Comparison of ENCODE assay signal across 1 cellular context in the genomic region with DNA sequence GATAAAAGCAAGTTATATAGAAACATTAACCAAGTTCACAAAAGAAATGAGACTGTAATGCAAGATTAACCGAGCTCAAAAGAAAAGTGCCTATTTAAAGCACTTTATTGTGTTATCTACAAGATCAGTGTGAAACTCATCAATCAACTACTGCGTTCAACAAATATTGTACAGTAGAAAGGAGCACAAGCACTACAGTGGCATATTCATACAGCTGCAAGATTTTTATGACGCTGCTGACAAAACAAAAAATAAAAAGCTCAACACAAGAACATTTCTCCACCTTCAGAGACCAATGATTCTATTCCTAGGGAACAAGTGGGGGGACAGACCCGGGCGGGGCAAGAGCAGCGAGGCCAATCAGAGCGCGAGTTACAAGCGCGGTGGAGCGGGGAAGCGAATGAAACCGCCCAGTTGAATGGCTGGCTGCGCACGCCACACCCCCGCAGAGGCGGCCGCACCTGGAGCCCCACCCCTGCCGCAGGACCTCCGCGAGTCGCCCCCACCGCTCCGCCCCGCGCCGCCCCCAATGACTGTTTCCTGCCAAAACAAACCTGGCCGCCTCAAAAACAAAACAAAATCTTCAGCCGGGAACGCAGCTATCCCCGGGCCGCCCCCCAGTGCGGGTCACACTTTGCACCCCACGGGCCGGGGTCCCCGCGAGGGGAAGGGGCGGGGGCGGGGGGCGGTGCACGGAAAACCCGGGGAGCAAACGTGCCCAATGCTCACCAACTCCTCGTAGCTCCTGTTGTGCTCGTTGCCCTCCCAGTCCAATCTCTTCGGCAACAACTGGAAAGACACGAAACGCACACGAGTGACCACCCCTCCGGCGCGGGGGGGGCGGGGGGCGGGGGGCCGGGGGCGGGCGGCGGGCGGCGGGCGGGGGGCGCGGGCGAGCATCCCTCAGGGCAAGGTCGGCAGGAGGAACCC.
A peak's percentile ranks its signal among the peaks of the same experiment; 100 is the strongest.
TF ChIP-seq lines count a peak whose summit lies in the region.

No MANE protein-coding gene starts in this region.

TF ChIP-seq in K562, 482 proteins besides CTCF, POLR2A, EP300 and RAD21 (continued from another document and continues in another):
- TF ChIP-seq CBX2 (IDR thresholded peaks at IDR 0.05; ENCODE audit: insufficient read depth, low read length, poor library complexity, severe bottlenecking) (no peak), RBM25 (IDR thresholded peaks at IDR 0.05; ENCODE audit: low read depth, low read length, severe bottlenecking) (peak; percentile 90), ZNF134 (CRISPR knock-in tag; conservative IDR thresholded peaks at IDR 0.05) (no peak), TFAM (CRISPR knock-in tag; conservative IDR thresholded peaks at IDR 0.05) (no peak), SAFB2 (IDR thresholded peaks at IDR 0.05; ENCODE audit: borderline replicate concordance, low read depth, low read length, severe bottlenecking) (no peak), PYGO2 (tag; IDR thresholded peaks at IDR 0.05) (no peak), POLR2H (tag; IDR thresholded peaks at IDR 0.05; ENCODE audit: low read depth) (no peak), NFYB (IDR thresholded peaks at IDR 0.05; ENCODE audit: extremely low read depth, insufficient read length) (peak; percentile 92), ZKSCAN1 (IDR thresholded peaks at IDR 0.05; ENCODE audit: low read depth, low read length) (no peak), ZNF766 (CRISPR knock-in tag; conservative IDR thresholded peaks at IDR 0.05) (no peak), BACH1 (tag; IDR thresholded peaks at IDR 0.05) (no peak), SP1 (CRISPR knock-in tag; IDR thresholded peaks at IDR 0.05) (peak; percentile 87), KDM1A (IDR thresholded peaks at IDR 0.05) (no peak), NR3C1 (CRISPR knock-in tag; IDR thresholded peaks at IDR 0.05) (no peak), POLR3A (IDR thresholded peaks at IDR 0.05; ENCODE audit: borderline replicate concordance, extremely low read depth, insufficient read depth, insufficient read length) (no peak), YY1 (IDR thresholded peaks at IDR 0.05; ENCODE audit: borderline replicate concordance in 1 of 3, control insufficient read depth in 1 of 3, extremely low read depth in 1 of 3, insufficient read depth in 3 of 3, insufficient read length in 1 of 3, insufficient replicate concordance in 2 of 3, low read depth in 1 of 3, low read length in 2 of 3) (peak in 1 of 3 experiments; percentile 54), GATAD2B (IDR thresholded peaks at IDR 0.05; ENCODE audit: borderline replicate concordance) (no peak), MCM7 (IDR thresholded peaks at IDR 0.05) (no peak), SRSF9 (IDR thresholded peaks at IDR 0.05; ENCODE audit: borderline replicate concordance, low read depth, low read length) (no peak), THRAP3 (IDR thresholded peaks at IDR 0.05; ENCODE audit: borderline replicate concordance) (peak; percentile 84), PTTG1 (tag; IDR thresholded peaks at IDR 0.05; ENCODE audit: low read depth) (no peak), ZNF778 (CRISPR knock-in tag; IDR thresholded peaks at IDR 0.05) (no peak), PML (IDR thresholded peaks at IDR 0.05; ENCODE audit: low read length) (peak; percentile 20; the same call in 1 of the 2 replicates), KHSRP (IDR thresholded peaks at IDR 0.05) (no peak), SPI1 (IDR thresholded peaks at IDR 0.05; ENCODE audit: borderline replicate concordance, low read depth, low read length) (no peak), ZNF551 (CRISPR knock-in tag; IDR thresholded peaks at IDR 0.05) (no peak)
- TF ChIP-seq, protein P1, sequence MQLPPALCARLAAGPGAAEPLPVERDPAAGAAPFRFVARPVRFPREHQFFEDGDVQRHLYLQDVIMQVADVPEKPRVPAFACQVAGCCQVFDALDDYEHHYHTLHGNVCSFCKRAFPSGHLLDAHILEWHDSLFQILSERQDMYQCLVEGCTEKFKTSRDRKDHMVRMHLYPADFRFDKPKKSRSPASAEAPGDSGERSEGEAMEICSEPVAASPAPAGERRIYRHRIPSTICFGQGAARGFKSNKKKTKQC (CRISPR knock-in tag; IDR thresholded peaks at IDR 0.05), result no peak
- TF ChIP-seq, protein P2, sequence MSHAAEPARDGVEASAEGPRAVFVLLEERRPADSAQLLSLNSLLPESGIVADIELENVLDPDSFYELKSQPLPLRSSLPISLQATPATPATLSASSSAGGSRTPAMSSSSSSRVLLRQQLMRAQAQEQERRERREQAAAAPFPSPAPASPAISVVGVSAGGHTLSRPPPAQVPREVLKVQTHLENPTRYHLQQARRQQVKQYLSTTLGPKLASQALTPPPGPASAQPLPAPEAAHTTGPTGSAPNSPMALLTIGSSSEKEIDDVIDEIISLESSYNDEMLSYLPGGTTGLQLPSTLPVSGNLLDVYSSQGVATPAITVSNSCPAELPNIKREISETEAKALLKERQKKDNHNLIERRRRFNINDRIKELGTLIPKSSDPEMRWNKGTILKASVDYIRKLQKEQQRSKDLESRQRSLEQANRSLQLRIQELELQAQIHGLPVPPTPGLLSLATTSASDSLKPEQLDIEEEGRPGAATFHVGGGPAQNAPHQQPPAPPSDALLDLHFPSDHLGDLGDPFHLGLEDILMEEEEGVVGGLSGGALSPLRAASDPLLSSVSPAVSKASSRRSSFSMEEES (CRISPR knock-in tag; IDR thresholded peaks at IDR 0.05), result no peak
- TF ChIP-seq, protein P3, sequence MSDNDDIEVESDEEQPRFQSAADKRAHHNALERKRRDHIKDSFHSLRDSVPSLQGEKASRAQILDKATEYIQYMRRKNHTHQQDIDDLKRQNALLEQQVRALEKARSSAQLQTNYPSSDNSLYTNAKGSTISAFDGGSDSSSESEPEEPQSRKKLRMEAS (CRISPR knock-in tag; IDR thresholded peaks at IDR 0.05), result no peak
- TF ChIP-seq, protein P4, sequence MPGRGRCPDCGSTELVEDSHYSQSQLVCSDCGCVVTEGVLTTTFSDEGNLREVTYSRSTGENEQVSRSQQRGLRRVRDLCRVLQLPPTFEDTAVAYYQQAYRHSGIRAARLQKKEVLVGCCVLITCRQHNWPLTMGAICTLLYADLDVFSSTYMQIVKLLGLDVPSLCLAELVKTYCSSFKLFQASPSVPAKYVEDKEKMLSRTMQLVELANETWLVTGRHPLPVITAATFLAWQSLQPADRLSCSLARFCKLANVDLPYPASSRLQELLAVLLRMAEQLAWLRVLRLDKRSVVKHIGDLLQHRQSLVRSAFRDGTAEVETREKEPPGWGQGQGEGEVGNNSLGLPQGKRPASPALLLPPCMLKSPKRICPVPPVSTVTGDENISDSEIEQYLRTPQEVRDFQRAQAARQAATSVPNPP (IDR thresholded peaks at IDR 0.05; ENCODE audit: borderline replicate concordance, insufficient read depth, insufficient read length), result no peak
- TF ChIP-seq, protein P5, sequence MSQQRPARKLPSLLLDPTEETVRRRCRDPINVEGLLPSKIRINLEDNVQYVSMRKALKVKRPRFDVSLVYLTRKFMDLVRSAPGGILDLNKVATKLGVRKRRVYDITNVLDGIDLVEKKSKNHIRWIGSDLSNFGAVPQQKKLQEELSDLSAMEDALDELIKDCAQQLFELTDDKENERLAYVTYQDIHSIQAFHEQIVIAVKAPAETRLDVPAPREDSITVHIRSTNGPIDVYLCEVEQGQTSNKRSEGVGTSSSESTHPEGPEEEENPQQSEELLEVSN (IDR thresholded peaks at IDR 0.05; ENCODE audit: borderline replicate concordance in 1 of 2, extremely low read depth in 1 of 2, insufficient read depth in 1 of 2, insufficient read length in 1 of 2, low read depth in 1 of 2, low read length in 1 of 2, poor library complexity in 1 of 2, severe bottlenecking in 1 of 2), result no peak
- TF ChIP-seq, protein P6, sequence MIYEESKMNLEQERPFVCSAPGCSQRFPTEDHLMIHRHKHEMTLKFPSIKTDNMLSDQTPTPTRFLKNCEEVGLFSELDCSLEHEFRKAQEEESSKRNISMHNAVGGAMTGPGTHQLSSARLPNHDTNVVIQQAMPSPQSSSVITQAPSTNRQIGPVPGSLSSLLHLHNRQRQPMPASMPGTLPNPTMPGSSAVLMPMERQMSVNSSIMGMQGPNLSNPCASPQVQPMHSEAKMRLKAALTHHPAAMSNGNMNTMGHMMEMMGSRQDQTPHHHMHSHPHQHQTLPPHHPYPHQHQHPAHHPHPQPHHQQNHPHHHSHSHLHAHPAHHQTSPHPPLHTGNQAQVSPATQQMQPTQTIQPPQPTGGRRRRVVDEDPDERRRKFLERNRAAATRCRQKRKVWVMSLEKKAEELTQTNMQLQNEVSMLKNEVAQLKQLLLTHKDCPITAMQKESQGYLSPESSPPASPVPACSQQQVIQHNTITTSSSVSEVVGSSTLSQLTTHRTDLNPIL (CRISPR knock-in tag; IDR thresholded peaks at IDR 0.05), result no peak
- TF ChIP-seq, protein P7, sequence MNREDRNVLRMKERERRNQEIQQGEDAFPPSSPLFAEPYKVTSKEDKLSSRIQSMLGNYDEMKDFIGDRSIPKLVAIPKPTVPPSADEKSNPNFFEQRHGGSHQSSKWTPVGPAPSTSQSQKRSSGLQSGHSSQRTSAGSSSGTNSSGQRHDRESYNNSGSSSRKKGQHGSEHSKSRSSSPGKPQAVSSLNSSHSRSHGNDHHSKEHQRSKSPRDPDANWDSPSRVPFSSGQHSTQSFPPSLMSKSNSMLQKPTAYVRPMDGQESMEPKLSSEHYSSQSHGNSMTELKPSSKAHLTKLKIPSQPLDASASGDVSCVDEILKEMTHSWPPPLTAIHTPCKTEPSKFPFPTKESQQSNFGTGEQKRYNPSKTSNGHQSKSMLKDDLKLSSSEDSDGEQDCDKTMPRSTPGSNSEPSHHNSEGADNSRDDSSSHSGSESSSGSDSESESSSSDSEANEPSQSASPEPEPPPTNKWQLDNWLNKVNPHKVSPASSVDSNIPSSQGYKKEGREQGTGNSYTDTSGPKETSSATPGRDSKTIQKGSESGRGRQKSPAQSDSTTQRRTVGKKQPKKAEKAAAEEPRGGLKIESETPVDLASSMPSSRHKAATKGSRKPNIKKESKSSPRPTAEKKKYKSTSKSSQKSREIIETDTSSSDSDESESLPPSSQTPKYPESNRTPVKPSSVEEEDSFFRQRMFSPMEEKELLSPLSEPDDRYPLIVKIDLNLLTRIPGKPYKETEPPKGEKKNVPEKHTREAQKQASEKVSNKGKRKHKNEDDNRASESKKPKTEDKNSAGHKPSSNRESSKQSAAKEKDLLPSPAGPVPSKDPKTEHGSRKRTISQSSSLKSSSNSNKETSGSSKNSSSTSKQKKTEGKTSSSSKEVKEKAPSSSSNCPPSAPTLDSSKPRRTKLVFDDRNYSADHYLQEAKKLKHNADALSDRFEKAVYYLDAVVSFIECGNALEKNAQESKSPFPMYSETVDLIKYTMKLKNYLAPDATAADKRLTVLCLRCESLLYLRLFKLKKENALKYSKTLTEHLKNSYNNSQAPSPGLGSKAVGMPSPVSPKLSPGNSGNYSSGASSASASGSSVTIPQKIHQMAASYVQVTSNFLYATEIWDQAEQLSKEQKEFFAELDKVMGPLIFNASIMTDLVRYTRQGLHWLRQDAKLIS (CRISPR knock-in tag; IDR thresholded peaks at IDR 0.05), result no peak
- TF ChIP-seq, protein P8, sequence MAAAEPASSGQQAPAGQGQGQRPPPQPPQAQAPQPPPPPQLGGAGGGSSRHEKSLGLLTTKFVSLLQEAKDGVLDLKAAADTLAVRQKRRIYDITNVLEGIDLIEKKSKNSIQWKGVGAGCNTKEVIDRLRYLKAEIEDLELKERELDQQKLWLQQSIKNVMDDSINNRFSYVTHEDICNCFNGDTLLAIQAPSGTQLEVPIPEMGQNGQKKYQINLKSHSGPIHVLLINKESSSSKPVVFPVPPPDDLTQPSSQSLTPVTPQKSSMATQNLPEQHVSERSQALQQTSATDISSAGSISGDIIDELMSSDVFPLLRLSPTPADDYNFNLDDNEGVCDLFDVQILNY (CRISPR knock-in tag; IDR thresholded peaks at IDR 0.05), result no peak
- TF ChIP-seq, protein P9, sequence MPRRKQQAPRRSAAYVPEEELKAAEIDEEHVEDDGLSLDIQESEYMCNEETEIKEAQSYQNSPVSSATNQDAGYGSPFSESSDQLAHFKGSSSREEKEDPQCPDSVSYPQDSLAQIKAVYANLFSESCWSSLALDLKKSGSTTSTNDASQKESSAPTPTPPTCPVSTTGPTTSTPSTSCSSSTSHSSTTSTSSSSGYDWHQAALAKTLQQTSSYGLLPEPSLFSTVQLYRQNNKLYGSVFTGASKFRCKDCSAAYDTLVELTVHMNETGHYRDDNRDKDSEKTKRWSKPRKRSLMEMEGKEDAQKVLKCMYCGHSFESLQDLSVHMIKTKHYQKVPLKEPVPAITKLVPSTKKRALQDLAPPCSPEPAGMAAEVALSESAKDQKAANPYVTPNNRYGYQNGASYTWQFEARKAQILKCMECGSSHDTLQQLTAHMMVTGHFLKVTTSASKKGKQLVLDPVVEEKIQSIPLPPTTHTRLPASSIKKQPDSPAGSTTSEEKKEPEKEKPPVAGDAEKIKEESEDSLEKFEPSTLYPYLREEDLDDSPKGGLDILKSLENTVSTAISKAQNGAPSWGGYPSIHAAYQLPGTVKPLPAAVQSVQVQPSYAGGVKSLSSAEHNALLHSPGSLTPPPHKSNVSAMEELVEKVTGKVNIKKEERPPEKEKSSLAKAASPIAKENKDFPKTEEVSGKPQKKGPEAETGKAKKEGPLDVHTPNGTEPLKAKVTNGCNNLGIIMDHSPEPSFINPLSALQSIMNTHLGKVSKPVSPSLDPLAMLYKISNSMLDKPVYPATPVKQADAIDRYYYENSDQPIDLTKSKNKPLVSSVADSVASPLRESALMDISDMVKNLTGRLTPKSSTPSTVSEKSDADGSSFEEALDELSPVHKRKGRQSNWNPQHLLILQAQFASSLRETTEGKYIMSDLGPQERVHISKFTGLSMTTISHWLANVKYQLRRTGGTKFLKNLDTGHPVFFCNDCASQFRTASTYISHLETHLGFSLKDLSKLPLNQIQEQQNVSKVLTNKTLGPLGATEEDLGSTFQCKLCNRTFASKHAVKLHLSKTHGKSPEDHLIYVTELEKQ (CRISPR knock-in tag; IDR thresholded peaks at IDR 0.05), result no peak
- TF ChIP-seq, protein P10, sequence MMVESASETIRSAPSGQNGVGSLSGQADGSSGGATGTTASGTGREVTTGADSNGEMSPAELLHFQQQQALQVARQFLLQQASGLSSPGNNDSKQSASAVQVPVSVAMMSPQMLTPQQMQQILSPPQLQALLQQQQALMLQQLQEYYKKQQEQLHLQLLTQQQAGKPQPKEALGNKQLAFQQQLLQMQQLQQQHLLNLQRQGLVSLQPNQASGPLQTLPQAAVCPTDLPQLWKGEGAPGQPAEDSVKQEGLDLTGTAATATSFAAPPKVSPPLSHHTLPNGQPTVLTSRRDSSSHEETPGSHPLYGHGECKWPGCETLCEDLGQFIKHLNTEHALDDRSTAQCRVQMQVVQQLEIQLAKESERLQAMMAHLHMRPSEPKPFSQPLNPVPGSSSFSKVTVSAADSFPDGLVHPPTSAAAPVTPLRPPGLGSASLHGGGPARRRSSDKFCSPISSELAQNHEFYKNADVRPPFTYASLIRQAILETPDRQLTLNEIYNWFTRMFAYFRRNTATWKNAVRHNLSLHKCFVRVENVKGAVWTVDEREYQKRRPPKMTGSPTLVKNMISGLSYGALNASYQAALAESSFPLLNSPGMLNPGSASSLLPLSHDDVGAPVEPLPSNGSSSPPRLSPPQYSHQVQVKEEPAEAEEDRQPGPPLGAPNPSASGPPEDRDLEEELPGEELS (CRISPR knock-in tag; IDR thresholded peaks at IDR 0.05; ENCODE audit: borderline replicate concordance), result no peak
